In genomic region chr10:98186681-98187080, GRCh38 we compare ENCODE assay signal across 25 cellular contexts.
"Had no signal": no experiment of that assay in that cellular context is flagged by ENCODE, and none has a peak within 500 bp of the region (broad histone marks: within the 10 kb centered on the region; RNA-seq: fewer than 3 reads in every experiment).

No MANE protein-coding gene starts in this region.

- H3K27ac ChIP-seq: body of pancreas, coronary artery, esophagus squamous epithelium, gastroesophageal sphincter, hepatocyte, right atrium auricular region, skin epidermis, tibial artery, uterus had no signal

- H3K36me3 ChIP-seq: uterus had no signal

- H3K9me3 ChIP-seq: body of pancreas, esophagus squamous epithelium, gastroesophageal sphincter, right atrium auricular region, tibial artery, uterus had no signal

- H3K4me3 ChIP-seq: body of pancreas, coronary artery, esophagus squamous epithelium, gastroesophageal sphincter, hepatocyte, right atrium auricular region, skin epidermis, tibial artery, uterus had no signal

- H3K4me3 Mint-ChIP-seq: activated B cell treated with CpG ODN at 0.5 μM for 24 hours; activated CD8-positive, alpha-beta T cell treated with anti-CD3 and anti-CD28 coated beads for 36 hours; natural killer cell treated with Interleukin-12 subunit alpha and Interleukin-12 subunit beta and Interleukin-15 and Interleukin-18, amount 100 ng/mL, for 72 hours had no signal

- H3K27ac Mint-ChIP-seq: activated B cell treated with CpG ODN at 0.5 μM for 24 hours; activated CD8-positive, alpha-beta T cell treated with anti-CD3 and anti-CD28 coated beads for 36 hours; natural killer cell treated with Interleukin-12 subunit alpha and Interleukin-12 subunit beta and Interleukin-15 and Interleukin-18, amount 100 ng/mL, for 72 hours; progenitor cell of endocrine pancreas had no signal

- H3K4me2 ChIP-seq: hepatocyte had no signal

- H3K4me1 ChIP-seq: esophagus squamous epithelium, gastroesophageal sphincter, right atrium auricular region, tibial artery, uterus had no signal

- H3K27me3 Mint-ChIP-seq: activated B cell treated with CpG ODN at 0.5 μM for 24 hours; activated CD8-positive, alpha-beta T cell treated with anti-CD3 and anti-CD28 coated beads for 36 hours; natural killer cell treated with Interleukin-12 subunit alpha and Interleukin-12 subunit beta and Interleukin-15 and Interleukin-18, amount 100 ng/mL, for 72 hours; progenitor cell of endocrine pancreas had no signal

- H2AFZ ChIP-seq: hepatocyte had no signal

- DNase-seq: activated B cell treated with CpG ODN at 0.5 μM for 24 hours; activated CD4-positive, alpha-beta T cell treated with anti-CD3 and anti-CD28 coated beads for 48 hours; activated CD8-positive, alpha-beta memory T cell treated with anti-CD3 and anti-CD28 coated beads, Interleukin-2, amount 50 U/mL, for 4 hours; activated CD8-positive, alpha-beta T cell treated with anti-CD3 and anti-CD28 coated beads for 36 hours; activated effector memory CD4-positive, alpha-beta T cell treated with anti-CD3 and anti-CD28 coated beads, Interleukin-2, amount 50 U/mL, for 16 hours; activated T-cell treated with anti-CD3 and anti-CD28 coated beads, Interleukin-2, amount 50 U/mL, for 48 hours; amniotic stem cell; body of pancreas; central memory CD4-positive, alpha-beta T cell; esophagus squamous epithelium; left ventricle myocardium superior; nucleus accumbens; stimulated activated CD4-positive, alpha-beta T cell treated with anti-CD3 and anti-CD28 coated beads, Interleukin-15, amount 100 ng/mL, for 24 hours; stimulated activated CD4-positive, alpha-beta T cell treated with anti-CD3 and anti-CD28 coated beads, Interleukin-4, amount 100 ng/mL, for 1 hour; stimulated activated naive CD4-positive, alpha-beta T cell; T-helper 2 cell; tibial artery; uterus had no signal

- H3K9me3 Mint-ChIP-seq: natural killer cell treated with Interleukin-12 subunit alpha and Interleukin-12 subunit beta and Interleukin-15 and Interleukin-18, amount 100 ng/mL, for 72 hours had no signal

- H3K27me3 ChIP-seq: body of pancreas, esophagus squamous epithelium, gastroesophageal sphincter, hepatocyte, right atrium auricular region, tibial artery, uterus had no signal

- ATAC-seq: activated CD8-positive, alpha-beta T cell treated with anti-CD3 and anti-CD28 coated beads for 36 hours; body of pancreas; gastroesophageal sphincter; left ventricle myocardium superior; natural killer cell treated with Interleukin-12 subunit alpha and Interleukin-12 subunit beta and Interleukin-15 and Interleukin-18, amount 100 ng/mL, for 72 hours had no signal
